10 cellular contexts compared by ENCODE assay signal in the genomic region with DNA sequence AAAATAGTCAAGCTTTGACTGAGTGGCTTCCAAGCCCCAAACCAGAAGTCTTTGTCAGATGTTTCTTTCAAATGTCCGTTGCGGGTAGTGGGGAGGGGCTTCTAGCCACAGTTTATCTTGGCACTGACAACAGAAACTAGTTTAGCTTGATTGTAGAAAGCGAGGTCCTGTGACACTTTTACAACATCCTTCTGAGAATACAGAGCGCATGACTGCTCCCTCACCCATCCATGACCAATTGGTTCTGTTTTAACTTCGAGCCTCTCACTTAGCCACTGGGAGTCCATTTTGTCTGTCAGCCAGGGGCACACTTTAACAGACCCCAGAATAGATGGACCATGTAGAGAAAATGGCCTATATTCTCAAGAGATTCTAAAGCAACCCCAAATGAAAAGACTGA.
DNase-seq lines count a peak whose midpoint lies in the region; ATAC-seq and TF ChIP-seq lines count a peak whose summit lies in the region.
"Had no signal": no experiment of that assay in that cellular context is flagged by ENCODE, and none has a peak within 500 bp of the region (broad histone marks: within the 10 kb centered on the region; RNA-seq: fewer than 3 reads in every experiment).

No MANE protein-coding gene starts in this region.

- intact Hi-C loops in transverse colon (cut with DNase I; ENCODE audit: low total_unique reads), result no loop called here
- intact Hi-C loops in head of caudate nucleus (cut with DNase I), result no loop called here
- intact Hi-C loops in A673 (cut with micrococcal nuclease; ENCODE audit: unreplicated experiment), result no loop called here

- BruUV-seq in A673 (replicated peaks; lab: Mats Ljungman, UMichigan), result no TSS peak

- in situ Hi-C loops in ACHN (cut with HindIII; ENCODE audit: low pct_ligation_motif_present, low pct_unique_long_range_greater_than_20kb, low sequenced_read_pairs), result no loop called here
- in situ Hi-C loops in transverse colon (cut with MboI; ENCODE audit: low pct_ligation_motif_present in 1 of 4, low pct_unique_long_range_greater_than_20kb in 1 of 4, low sequenced_read_pairs in 3 of 4), result no loop called here

- no peak for TF ChIP-seq POLR2A in transverse colon (IDR thresholded peaks at IDR 0.05)

- POLR2A ChIA-PET in A673 (lab: Charles Lee; ENCODE audit: low non-redundant PET), result no interaction called here

- TF ChIP-seq EP300 in transverse colon (IDR thresholded peaks at IDR 0.05; ENCODE audit: low read depth), result no peak

- H3K27ac ChIP-seq in VCaP, result peak overlapping the region; percentile 36
- H3K27ac ChIP-seq in transverse colon, result no peak overlapping the region
- no peak overlapping the region for H3K27ac ChIP-seq in A673 (ENCODE audit: low read depth, low read length, poor library complexity, severe bottlenecking)

- TF ChIP-seq CTCF in VCaP (conservative IDR thresholded peaks at IDR 0.05), result no peak
- no peak for TF ChIP-seq CTCF in transverse colon (IDR thresholded peaks at IDR 0.05)
- no peak for TF ChIP-seq CTCF in A673 (conservative IDR thresholded peaks at IDR 0.05; ENCODE audit: low read depth, low read length)

- peak; percentile 21 for DNase-seq in ACHN
- no peak for DNase-seq in transverse colon
- no peak for DNase-seq in head of caudate nucleus
- DNase-seq in A673 (ENCODE audit: low spot score), result no peak
- DNase-seq: mesenchymal stem cell, NCI-H1048 had no signal

- CTCF ChIA-PET in A673 (lab: Charles Lee), result no interaction called here

- H3K4me3 ChIP-seq in transverse colon (no peak overlapping the region), A673 (ENCODE audit: low read depth, low read length, poor library complexity, severe bottlenecking) (no peak overlapping the region)

- peak; percentile 95 for ATAC-seq in GM19351 (IDR thresholded peaks at IDR 0.05; ENCODE audit: unreplicated experiment)
- ATAC-seq in HG03045 (IDR thresholded peaks at IDR 0.05; ENCODE audit: unreplicated experiment), result peak; percentile 64
- no peak for ATAC-seq in HG02840 (IDR thresholded peaks at IDR 0.05; ENCODE audit: low FRiP score, unreplicated experiment)

- H3K27me3 ChIP-seq in transverse colon, result no peaks in the 10 kb centered on the region
- H3K27me3 ChIP-seq in A673 (replicated peaks; ENCODE audit: insufficient read depth, low read depth, low read length, poor library complexity), result no peaks in the 10 kb centered on the region

- H3K9me3 ChIP-seq in transverse colon, result no peaks in the 10 kb centered on the region
- no peaks in the 10 kb centered on the region for H3K9me3 ChIP-seq in A673 (ENCODE audit: low read depth, low read length, poor library complexity, severe bottlenecking)

- 29% methylated on average over 5 of the region's 5 CpGs; no CpG with 5 or more reads in 1 of the 2 donors for WGBS in transverse colon (ENCODE audit: low coverage in 1 of 2), 2 donors

- H3K4me1 ChIP-seq in transverse colon (peaks cover 0 to 11% (median 0%) of the 10 kb centered on the region in 4 donors), A673 (ENCODE audit: insufficient read depth, low read length, poor library complexity, severe bottlenecking) (peaks cover 14% of the 10 kb centered on the region)

- H3K36me3 ChIP-seq in transverse colon (no peaks in the 10 kb centered on the region), A673 (ENCODE audit: insufficient read depth, low read length, poor library complexity, severe bottlenecking) (no peaks in the 10 kb centered on the region)
